Comparison of ENCODE assay signal across 19 cellular contexts in the genomic region with DNA sequence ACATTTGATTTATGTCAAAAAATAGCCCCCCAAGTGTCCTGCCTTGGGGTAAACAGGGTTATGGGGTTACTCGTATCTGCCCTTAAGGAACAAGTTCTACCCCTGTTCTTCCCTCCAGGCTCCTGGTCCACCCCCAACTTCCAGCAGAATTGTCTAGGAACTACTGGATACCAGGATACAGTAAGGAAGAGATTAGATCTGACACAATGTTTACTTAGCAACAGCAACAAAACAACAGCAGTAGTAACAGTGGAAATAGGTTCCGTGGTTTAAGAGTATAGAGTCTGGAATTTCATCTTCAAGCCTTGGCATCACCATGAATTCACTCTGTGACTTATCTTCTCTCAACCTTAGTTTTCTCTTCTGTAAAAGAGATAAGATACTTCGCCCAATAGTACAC. TPM values are rescaled to one million over a fixed set of nuclear protein-coding genes. Genes with fewer than 3 reads are reported as not detected.
A peak's percentile ranks its signal among the peaks of the same experiment; 100 is the strongest.
DNase-seq lines count a peak whose midpoint lies in the region; ATAC-seq, FAIRE-seq and TF ChIP-seq lines count a peak whose summit lies in the region.
"Had no signal": no experiment of that assay in that cellular context is flagged by ENCODE, and none has a peak within 500 bp of the region (broad histone marks: within the 10 kb centered on the region; RNA-seq: fewer than 3 reads in every experiment).

No MANE protein-coding gene starts in this region.

- no peak for DNase-seq in CD4-positive, CD25-positive, alpha-beta regulatory T cell
- DNase-seq in HT1080 (ENCODE audit: low read depth) (peak; percentile 33), K562 (ENCODE audit: extremely low read depth in 1 of 4, low spot score in 3 of 4) (no peak), lung microvascular endothelial cell (ENCODE audit: low read depth in 2 of 2) (peak; percentile 45 to 72), nucleus accumbens (lab: John Stamatoyannopoulos, UW) (no peak), NCI-H748 treated with DMSO at 0.1 percent for 48 hours (lab: John Stamatoyannopoulos, UW) (no peak)
- DNase-seq: activated CD4-positive, alpha-beta memory T cell treated with anti-CD3 and anti-CD28 coated beads for 36 hours; BE2C; foreskin melanocyte; immature natural killer cell; NCI-H2171; NK-92 treated with Interleukin-12 subunit alpha and Interleukin-12 subunit beta, amount 100 ng/mL, for 24 hours; SHP77; T1000 had no signal

- H3K4me2 ChIP-seq in K562 (ENCODE audit: insufficient read depth, low read length), result no peak overlapping the region

- peak overlapping the region in 2 of 4 donors; percentile 55 to 82 for H3K4me3 Mint-ChIP-seq in CD4-positive, CD25-positive, alpha-beta regulatory T cell

- no peak for TF ChIP-seq RAD21 in K562 (CRISPR knock-in tag; conservative IDR thresholded peaks at IDR 0.05 in 1 of 2, IDR thresholded peaks at IDR 0.05 in 1 of 2)

- H3K4me3 ChIP-seq in CD4-positive, CD25-positive, alpha-beta regulatory T cell (ENCODE audit: low read depth, low read length), result no peak overlapping the region
- H3K4me3 ChIP-seq in K562, result no peak overlapping the region

- H3K27ac ChIP-seq in CD4-positive, CD25-positive, alpha-beta regulatory T cell (ENCODE audit: insufficient read depth, low read length, poor library complexity, severe bottlenecking), result no peak overlapping the region
- no peak overlapping the region for H3K27ac ChIP-seq in K562 (ENCODE audit: extremely low read depth, low read depth, low read length)
- H3K27ac ChIP-seq: HL-60 had no signal

- FAIRE-seq in K562 (lab: Jason Lieb, UNC), result no peak
- FAIRE-seq: GM12891 had no signal

- peaks cover 10% of the 10 kb centered on the region for H3K36me3 Mint-ChIP-seq in CD4-positive, CD25-positive, alpha-beta regulatory T cell

- POLR2A ChIA-PET in K562 (lab: Yijun Ruan, JAX), result interaction anchor here (0.6 kb wide), 1 partner anchor 181 kb away, joined by 3 read pairs; no protein-coding TSS in a partner anchor

- no peak overlapping the region for H2AFZ ChIP-seq in K562 (ENCODE audit: low read depth, low read length)

- TF ChIP-seq EP300 in K562 (IDR thresholded peaks at IDR 0.05; ENCODE audit: low read length), result no peak

- TF ChIP-seq POLR2A in K562 (conservative IDR thresholded peaks at IDR 0.05), result no peak

- CTCF ChIA-PET in K562 (lab: Yijun Ruan, JAX; ENCODE audit: low intra/inter-chr PET ratio), result interaction anchor here (0.6 kb wide), 1 partner anchor 576 kb away, joined by 3 read pairs; no protein-coding TSS in a partner anchor

- no peak for ATAC-seq in CD4-positive, CD25-positive, alpha-beta regulatory T cell (ENCODE audit: low read depth in 2 of 2)
- ATAC-seq in K562, result no peak
- ATAC-seq in HG02981 (IDR thresholded peaks at IDR 0.05; ENCODE audit: unreplicated experiment), result no peak
- ATAC-seq in HG02970 (IDR thresholded peaks at IDR 0.05; ENCODE audit: low FRiP score, unreplicated experiment), result no peak

- H3K9ac ChIP-seq in K562 (ENCODE audit: insufficient read depth in 1 of 2, low read depth in 2 of 2, low read length in 2 of 2), result no peak overlapping the region

- no peak for TF ChIP-seq CTCF in K562 (IDR thresholded peaks at IDR 0.05 in 2 of 3, conservative IDR thresholded peaks at IDR 0.05 in 1 of 3; ENCODE audit: insufficient read depth in 2 of 3, low read depth in 1 of 3, low read length in 3 of 3)

- 44% methylated on average over 3 of the region's 3 CpGs for WGBS in K562 (ENCODE audit: insufficient coverage, low coverage, missing lambda C conversion rate)

- H3K27ac Mint-ChIP-seq in CD4-positive, CD25-positive, alpha-beta regulatory T cell, result peak overlapping the region in 2 of 3 donors; percentile 79 to 93
- H3K27ac Mint-ChIP-seq: activated CD4-positive, alpha-beta memory T cell treated with anti-CD3 and anti-CD28 coated beads for 36 hours had no signal

- H3K9me1 ChIP-seq in K562 (ENCODE audit: control insufficient read depth, insufficient read depth, low read length), result no peaks in the 10 kb centered on the region

- in situ Hi-C loops in K562 (cut with MboI), result loop anchor here (5.0 kb wide), 1 partner anchor 231 kb away; no protein-coding TSS in a partner anchor

- intact Hi-C loops in K562 (cut with micrococcal nuclease), result loop anchor here (5.0 kb wide), 1 partner anchor 551 kb away; no protein-coding TSS in a partner anchor

- H3K27me3 Mint-ChIP-seq in CD4-positive, CD25-positive, alpha-beta regulatory T cell, result peaks cover 4% of the 10 kb centered on the region
- H3K27me3 Mint-ChIP-seq: activated CD4-positive, alpha-beta memory T cell treated with anti-CD3 and anti-CD28 coated beads for 36 hours had no signal

- peaks cover 5% of the 10 kb centered on the region for H3K36me3 ChIP-seq in CD4-positive, CD25-positive, alpha-beta regulatory T cell (ENCODE audit: control insufficient read depth, insufficient read depth, low read length)
- H3K36me3 ChIP-seq in K562 (ENCODE audit: control insufficient read depth, insufficient read depth, low read length), result peaks cover 11% of the 10 kb centered on the region; the same call in 1 of the 3 replicates
- H3K36me3 ChIP-seq: BE2C had no signal

- no TSS peak for BruUV-seq in K562 (replicated peaks; lab: Mats Ljungman, UMichigan)

- H3K4me1 Mint-ChIP-seq in CD4-positive, CD25-positive, alpha-beta regulatory T cell, result peaks cover 0 to 33% (median 11%) of the 10 kb centered on the region in 4 donors

- no peaks in the 10 kb centered on the region for H4K20me1 ChIP-seq in K562 (replicated peaks; ENCODE audit: control insufficient read depth, insufficient read depth, low read length)

- peaks cover 17% of the 10 kb centered on the region for H3K4me1 ChIP-seq in CD4-positive, CD25-positive, alpha-beta regulatory T cell (ENCODE audit: control insufficient read depth, insufficient read depth, low read length, poor library complexity, severe bottlenecking)
- peaks cover 6 to 30% of the 10 kb centered on the region in 2 experiments; a peak in 4 of 5 replicates for H3K4me1 ChIP-seq in K562 (replicated peaks in 1 of 2; ENCODE audit: control insufficient read depth in 2 of 2, insufficient read depth in 2 of 2, low read length in 2 of 2)
- H3K4me1 ChIP-seq: BE2C had no signal

- H3K27me3 ChIP-seq in CD4-positive, CD25-positive, alpha-beta regulatory T cell (ENCODE audit: control insufficient read depth, insufficient read depth, low read length), result no peaks in the 10 kb centered on the region
- no peaks in the 10 kb centered on the region for H3K27me3 ChIP-seq in K562 (ENCODE audit: control insufficient read depth in 2 of 2, insufficient read depth in 2 of 2, low read length in 2 of 2)
- H3K27me3 ChIP-seq: BE2C had no signal

- peaks cover 17% of the 10 kb centered on the region; the same call in 2 of the 3 replicates for H3K79me2 ChIP-seq in K562 (ENCODE audit: control insufficient read depth, insufficient read depth, low read length)

- no peaks in the 10 kb centered on the region for H3K9me3 ChIP-seq in CD4-positive, CD25-positive, alpha-beta regulatory T cell (ENCODE audit: control insufficient read depth in 2 of 2, low read length in 2 of 2)
- no peaks in the 10 kb centered on the region for H3K9me3 ChIP-seq in K562 (replicated peaks; ENCODE audit: control insufficient read depth, insufficient read depth, low read depth, low read length)
- H3K9me3 ChIP-seq: BE2C had no signal

- H3K9me3 Mint-ChIP-seq in CD4-positive, CD25-positive, alpha-beta regulatory T cell, result no peaks in the 10 kb centered on the region
- H3K9me3 Mint-ChIP-seq: activated CD4-positive, alpha-beta memory T cell treated with anti-CD3 and anti-CD28 coated beads for 36 hours; immature natural killer cell had no signal

RNA-seq across cellular contexts. Expression of gene FAM98C, which starts 1.7 kb away (rescaled TPM):
- total RNA-seq in CD4-positive, CD25-positive, alpha-beta regulatory T cell, result 41.3 TPM
- polyA plus RNA-seq in CD4-positive, CD25-positive, alpha-beta regulatory T cell, result 10 to 100 TPM; 17.2 to 20.8 (median 19.8) TPM
- total RNA-seq in HT1080 (2014; rRNA removed; shearing (Covaris generic)), result 14.3 and 16.2 TPM in 2 replicates
- 12.5 and 13.3 TPM in 2 replicates for polyA plus RNA-seq in HT1080 (2015; cell fraction: cytosol; rRNA removed)
- 21.4 and 25.6 TPM in 2 replicates for polyA plus RNA-seq in HT1080 (2015; cell fraction: nucleus; rRNA removed)
- 20.3 and 72.0 TPM in 2 replicates for total RNA-seq in K562 (2011; cell fraction: chromatin; rRNA removed; ENCODE audit: low replicate concordance)
- total RNA-seq in K562 (2011; cell fraction: nucleolus; rRNA removed), result 76.2 and 91.1 TPM in 2 replicates
- total RNA-seq in K562 (2011; cell fraction: nucleoplasm; rRNA removed), result 41.2 and 45.5 TPM in 2 replicates
- total RNA-seq in K562 (2014; rRNA removed) (28.3 and 31.2 TPM in 2 replicates), K562 (2014; rRNA removed; fragmentation: Illumina TruSeq; extraction: Trizol) (6.8 and 7.2 TPM in 2 replicates), K562 (2015; rRNA removed; fragmentation: Illumina TruSeq; extraction: Trizol) (12.6 and 13.7 TPM in 2 replicates), K562 (2021) (26.0 and 26.7 TPM in 2 replicates), lung microvascular endothelial cell (4.0 and 4.8 TPM in 2 replicates)
- polyA plus RNA-seq in K562 (2011; rRNA removed) (16.0 and 22.7 TPM in 2 replicates), K562 (2014; fragmentation: Illumina TruSeq; extraction: Trizol) (9.6 and 13.1 TPM in 2 replicates), K562 (2014; fragmentation: Nextera tagmentation; extraction: Ambion mirVana) (1 to 10 TPM; 1.7 to 4.3 TPM), K562 (2014; rRNA removed) (40.8 and 43.8 TPM in 2 replicates)
- 25.2 and 53.5 TPM in 2 replicates for polyA plus RNA-seq in K562 (2011; cell fraction: cytosol; rRNA removed)
- 72.4 and 115 TPM in 2 replicates for polyA plus RNA-seq in K562 (2011; cell fraction: nucleus; rRNA removed)
- polyA plus RNA-seq in K562 (2012), result 18.2 and 37.7 TPM in 2 replicates
- 3.4 and 5.0 TPM in 2 replicates for polyA minus RNA-seq in K562 (2011; rRNA and poly(A)+ RNA removed)
- 17.2 and 20.5 TPM in 2 replicates for polyA minus RNA-seq in K562 (2011; cell fraction: cytosol; rRNA and poly(A)+ RNA removed)
- polyA minus RNA-seq in K562 (2011; cell fraction: nucleus; rRNA and poly(A)+ RNA removed), result 17.5 and 23.6 TPM in 2 replicates

RNA-seq across cellular contexts. Expression of gene SPRED3, which starts 12.7 kb away (rescaled TPM):
- 1.3 TPM for total RNA-seq in CD4-positive, CD25-positive, alpha-beta regulatory T cell
- polyA plus RNA-seq in CD4-positive, CD25-positive, alpha-beta regulatory T cell, result under 1 TPM in 3 of 4 donors, not detected in 1; 0.06 to 0.13 (median 0.07) TPM
- total RNA-seq in HT1080 (2014; rRNA removed; shearing (Covaris generic)), result 6.6 and 11.0 TPM in 2 replicates
- 9.6 and 10.1 TPM in 2 replicates for polyA plus RNA-seq in HT1080 (2015; cell fraction: cytosol; rRNA removed)
- 27.3 and 29.1 TPM in 2 replicates for polyA plus RNA-seq in HT1080 (2015; cell fraction: nucleus; rRNA removed)
- total RNA-seq in K562 (2011; cell fraction: chromatin; rRNA removed; ENCODE audit: low replicate concordance), result 7.2 and 10.1 TPM in 2 replicates
- 3.6 and 6.3 TPM in 2 replicates for total RNA-seq in K562 (2011; cell fraction: nucleolus; rRNA removed)
- total RNA-seq in K562 (2011; cell fraction: nucleoplasm; rRNA removed), result 4.3 and 11.0 TPM in 2 replicates
- total RNA-seq in K562 (2014; rRNA removed) (0.05 and 0.41 TPM in 2 replicates), K562 (2014; rRNA removed; fragmentation: Illumina TruSeq; extraction: Trizol) (0.32 and 0.36 TPM in 2 replicates), K562 (2015; rRNA removed; fragmentation: Illumina TruSeq; extraction: Trizol) (0.15 and 0.25 TPM in 2 replicates), K562 (2021) (0.81 and 0.95 TPM in 2 replicates), lung microvascular endothelial cell (under 0.01 and 0.87 TPM in 2 replicates)
- polyA plus RNA-seq in K562 (2011; rRNA removed) (0.47 and 0.62 TPM in 2 replicates), K562 (2014; fragmentation: Illumina TruSeq; extraction: Trizol) (0.30 and 0.89 TPM in 2 replicates), K562 (2014; fragmentation: Nextera tagmentation; extraction: Ambion mirVana) (under 1 TPM; 0.21 to 0.25 TPM), K562 (2014; rRNA removed) (0.63 and 1.3 TPM in 2 replicates)
- polyA plus RNA-seq in K562 (2011; cell fraction: cytosol; rRNA removed), result 0.57 and 0.58 TPM in 2 replicates
- 3.0 and 4.3 TPM in 2 replicates for polyA plus RNA-seq in K562 (2011; cell fraction: nucleus; rRNA removed)
- polyA plus RNA-seq in K562 (2012), result 0.70 and 3.0 TPM in 2 replicates
- polyA minus RNA-seq in K562 (2011; rRNA and poly(A)+ RNA removed), result 0.03 and 0.39 TPM in 2 replicates
- not detected in 2 replicates for polyA minus RNA-seq in K562 (2011; cell fraction: cytosol; rRNA and poly(A)+ RNA removed)
- 0.89 and 1.3 TPM in 2 replicates for polyA minus RNA-seq in K562 (2011; cell fraction: nucleus; rRNA and poly(A)+ RNA removed)
- polyA plus RNA-seq: immature natural killer cell had no signal

RNA-seq across cellular contexts. Expression of gene GGN, which starts 13.3 kb away (rescaled TPM):
- 0.91 TPM for total RNA-seq in CD4-positive, CD25-positive, alpha-beta regulatory T cell
- polyA plus RNA-seq in CD4-positive, CD25-positive, alpha-beta regulatory T cell, result not detected
- total RNA-seq in HT1080 (2014; rRNA removed; shearing (Covaris generic)), result 0.60 and 1.0 TPM in 2 replicates
- polyA plus RNA-seq in HT1080 (2015; cell fraction: cytosol; rRNA removed), result 1.1 and 2.0 TPM in 2 replicates
- 2.0 and 2.4 TPM in 2 replicates for polyA plus RNA-seq in HT1080 (2015; cell fraction: nucleus; rRNA removed)
- 0.12 TPM in 1 of 2 replicates, not detected in the other for total RNA-seq in K562 (2011; cell fraction: chromatin; rRNA removed; ENCODE audit: low replicate concordance)
- 0.50 TPM in 1 of 2 replicates, not detected in the other for total RNA-seq in K562 (2011; cell fraction: nucleolus; rRNA removed)
- total RNA-seq in K562 (2011; cell fraction: nucleoplasm; rRNA removed), result 0.15 TPM in 1 of 2 replicates, not detected in the other
- total RNA-seq in K562 (2014; rRNA removed), result not detected in 2 replicates
- total RNA-seq in K562 (2014; rRNA removed; fragmentation: Illumina TruSeq; extraction: Trizol), result not detected in 2 replicates
- not detected in 2 replicates for total RNA-seq in K562 (2015; rRNA removed; fragmentation: Illumina TruSeq; extraction: Trizol)
- 0.25 and 0.33 TPM in 2 replicates for total RNA-seq in K562 (2021)
- 0.12 TPM in 1 of 2 replicates, not detected in the other for polyA plus RNA-seq in K562 (2011; rRNA removed)
- polyA plus RNA-seq in K562 (2011; cell fraction: cytosol; rRNA removed), result 0.03 and 0.04 TPM in 2 replicates
- polyA plus RNA-seq in K562 (2011; cell fraction: nucleus; rRNA removed), result 0.46 and 0.63 TPM in 2 replicates
- polyA plus RNA-seq in K562 (2012), result 0.52 and 0.94 TPM in 2 replicates
- not detected in 2 replicates for polyA plus RNA-seq in K562 (2014; fragmentation: Illumina TruSeq; extraction: Trizol)
- polyA plus RNA-seq in K562 (2014; fragmentation: Nextera tagmentation; extraction: Ambion mirVana), result not detected
- 0.15 and 0.16 TPM in 2 replicates for polyA plus RNA-seq in K562 (2014; rRNA removed)
- polyA minus RNA-seq in K562 (2011; rRNA and poly(A)+ RNA removed), result not detected in 2 replicates
- not detected in 2 replicates for polyA minus RNA-seq in K562 (2011; cell fraction: cytosol; rRNA and poly(A)+ RNA removed)
- 0.54 TPM in 1 of 2 replicates, not detected in the other for polyA minus RNA-seq in K562 (2011; cell fraction: nucleus; rRNA and poly(A)+ RNA removed)
- total RNA-seq in lung microvascular endothelial cell, result 0.22 TPM in 1 of 2 replicates, not detected in the other
- total RNA-seq: Daoy had no signal
- polyA plus RNA-seq: immature natural killer cell had no signal

RNA-seq across cellular contexts. Expression of gene RASGRP4, which starts 24.9 kb away (rescaled TPM):
- total RNA-seq in CD4-positive, CD25-positive, alpha-beta regulatory T cell, result 10.9 TPM
- 1 to 10 TPM; 1.6 to 9.3 (median 5.0) TPM for polyA plus RNA-seq in CD4-positive, CD25-positive, alpha-beta regulatory T cell
- total RNA-seq in HT1080 (2014; rRNA removed; shearing (Covaris generic)), result not detected in 2 replicates
- not detected in 2 replicates for polyA plus RNA-seq in HT1080 (2015; cell fraction: cytosol; rRNA removed)
- polyA plus RNA-seq in HT1080 (2015; cell fraction: nucleus; rRNA removed), result not detected in 2 replicates
- total RNA-seq in K562 (2011; cell fraction: chromatin; rRNA removed; ENCODE audit: low replicate concordance), result 5.4 and 14.4 TPM in 2 replicates
- total RNA-seq in K562 (2011; cell fraction: nucleolus; rRNA removed), result 6.4 and 8.8 TPM in 2 replicates
- total RNA-seq in K562 (2011; cell fraction: nucleoplasm; rRNA removed), result 5.6 and 10.2 TPM in 2 replicates
- total RNA-seq in K562 (2014; rRNA removed) (2.8 and 3.8 TPM in 2 replicates), K562 (2014; rRNA removed; fragmentation: Illumina TruSeq; extraction: Trizol) (1.1 TPM in 2 replicates), K562 (2015; rRNA removed; fragmentation: Illumina TruSeq; extraction: Trizol) (3.5 and 3.8 TPM in 2 replicates), K562 (2021) (3.9 TPM in 2 replicates), lung microvascular endothelial cell (not detected in 2 replicates)
- polyA plus RNA-seq in K562 (2011; rRNA removed) (4.5 and 11.4 TPM in 2 replicates), K562 (2014; fragmentation: Illumina TruSeq; extraction: Trizol) (4.4 and 4.8 TPM in 2 replicates), K562 (2014; fragmentation: Nextera tagmentation; extraction: Ambion mirVana) (under 1 TPM; 0.39 to 0.55 TPM), K562 (2014; rRNA removed) (3.4 and 4.6 TPM in 2 replicates)
- 11.2 and 13.0 TPM in 2 replicates for polyA plus RNA-seq in K562 (2011; cell fraction: cytosol; rRNA removed)
- 23.4 and 27.1 TPM in 2 replicates for polyA plus RNA-seq in K562 (2011; cell fraction: nucleus; rRNA removed)
- polyA plus RNA-seq in K562 (2012), result 5.5 and 22.2 TPM in 2 replicates
- 1.8 and 2.5 TPM in 2 replicates for polyA minus RNA-seq in K562 (2011; rRNA and poly(A)+ RNA removed)
- polyA minus RNA-seq in K562 (2011; cell fraction: cytosol; rRNA and poly(A)+ RNA removed), result 4.3 and 6.2 TPM in 2 replicates
- 3.0 and 5.6 TPM in 2 replicates for polyA minus RNA-seq in K562 (2011; cell fraction: nucleus; rRNA and poly(A)+ RNA removed)
- total RNA-seq: Daoy had no signal

RNA-seq across cellular contexts. Expression of gene PSMD8, which starts 26.8 kb away (rescaled TPM):
- 104 TPM for total RNA-seq in CD4-positive, CD25-positive, alpha-beta regulatory T cell
- 100 to 1,000 TPM; 177 to 254 (median 222) TPM for polyA plus RNA-seq in CD4-positive, CD25-positive, alpha-beta regulatory T cell
- total RNA-seq in HT1080 (2014; rRNA removed; shearing (Covaris generic)), result 410 and 485 TPM in 2 replicates
- polyA plus RNA-seq in HT1080 (2015; cell fraction: cytosol; rRNA removed), result 295 and 335 TPM in 2 replicates
- 174 and 191 TPM in 2 replicates for polyA plus RNA-seq in HT1080 (2015; cell fraction: nucleus; rRNA removed)
- total RNA-seq in K562 (2011; cell fraction: chromatin; rRNA removed; ENCODE audit: low replicate concordance), result 76.7 and 164 TPM in 2 replicates
- total RNA-seq in K562 (2011; cell fraction: nucleolus; rRNA removed), result 169 and 187 TPM in 2 replicates
- total RNA-seq in K562 (2011; cell fraction: nucleoplasm; rRNA removed), result 126 and 134 TPM in 2 replicates
- total RNA-seq in K562 (2014; rRNA removed) (379 and 498 TPM in 2 replicates), K562 (2014; rRNA removed; fragmentation: Illumina TruSeq; extraction: Trizol) (222 and 257 TPM in 2 replicates), K562 (2015; rRNA removed; fragmentation: Illumina TruSeq; extraction: Trizol) (315 and 317 TPM in 2 replicates), K562 (2021) (304 and 317 TPM in 2 replicates), lung microvascular endothelial cell (178 and 202 TPM in 2 replicates)
- polyA plus RNA-seq in K562 (2011; rRNA removed) (561 and 583 TPM in 2 replicates), K562 (2014; fragmentation: Illumina TruSeq; extraction: Trizol) (377 and 397 TPM in 2 replicates), K562 (2014; fragmentation: Nextera tagmentation; extraction: Ambion mirVana) (100 to 1,000 TPM; 130 to 244 TPM), K562 (2014; rRNA removed) (372 and 502 TPM in 2 replicates)
- 760 and 1,382 TPM in 2 replicates for polyA plus RNA-seq in K562 (2011; cell fraction: cytosol; rRNA removed)
- 215 and 238 TPM in 2 replicates for polyA plus RNA-seq in K562 (2011; cell fraction: nucleus; rRNA removed)
- 347 and 565 TPM in 2 replicates for polyA plus RNA-seq in K562 (2012)
- polyA minus RNA-seq in K562 (2011; rRNA and poly(A)+ RNA removed), result 222 and 326 TPM in 2 replicates
- 135 and 197 TPM in 2 replicates for polyA minus RNA-seq in K562 (2011; cell fraction: cytosol; rRNA and poly(A)+ RNA removed)
- 64.9 and 72.1 TPM in 2 replicates for polyA minus RNA-seq in K562 (2011; cell fraction: nucleus; rRNA and poly(A)+ RNA removed)

Comparison
In these comparisons a context has a peak if more than half of its experiments do, and no peak if none do; other contexts are left out.
1. DNase-seq: peak in HT1080 (single experiment) and lung microvascular endothelial cell (2 of 2); none in CD4-positive, CD25-positive, alpha-beta regulatory T cell (0 of 3), K562 (0 of 4), nucleus accumbens (0 of 56) and NCI-H748 treated with DMSO at 0.1 percent for 48 hours (single experiment).